Comparison of ENCODE assay signal across 1 cellular context in genomic region chr14:51651388-51652167, GRCh38.
TF ChIP-seq lines count a peak whose summit lies in the region.

TSS of gene FRMD6 (plus strand) at chr14:51651910. CDS start at chr14:51689837, 37,927 bp downstream.

TF ChIP-seq in HCT116, 20 proteins besides CTCF, POLR2A, EP300 and RAD21 (continued from another document):
- TF ChIP-seq ZBTB33 (IDR thresholded peaks at IDR 0.05; ENCODE audit: extremely low read depth, insufficient replicate concordance, low read length) (peak; percentile 14), MAX (IDR thresholded peaks at IDR 0.05) (peak; percentile 49)
TF ChIP-seq in HCT116: peak in this region for 9.
